17 cellular contexts compared by ENCODE assay signal in the genomic region with DNA sequence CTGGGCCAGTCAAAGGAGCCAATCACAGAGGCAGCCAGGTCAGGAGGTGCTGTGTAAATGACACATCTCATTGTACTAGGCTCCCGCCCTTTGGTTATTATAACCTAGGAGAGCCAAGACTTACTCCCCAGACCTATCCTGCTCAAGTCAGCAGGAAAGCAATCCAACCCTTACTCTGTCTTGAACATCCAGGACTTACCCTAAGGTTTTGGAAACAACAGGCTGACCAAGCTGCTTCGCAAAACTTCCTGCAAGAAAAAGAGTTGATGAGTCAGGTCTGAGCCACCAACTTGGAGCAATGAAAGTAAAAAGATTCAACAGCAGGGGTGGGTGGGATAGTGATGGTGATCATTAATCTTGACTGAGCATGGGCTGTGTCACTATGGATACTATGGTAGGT.
DNase-seq lines count a peak whose midpoint lies in the region; ATAC-seq, FAIRE-seq and TF ChIP-seq lines count a peak whose summit lies in the region.
"Had no signal": no experiment of that assay in that cellular context is flagged by ENCODE, and none has a peak within 500 bp of the region (broad histone marks: within the 10 kb centered on the region; RNA-seq: fewer than 3 reads in every experiment).

No MANE protein-coding gene starts in this region.

- no peak for TF ChIP-seq CTCF in AG10803 (conservative IDR thresholded peaks at IDR 0.05; ENCODE audit: low read length)
- TF ChIP-seq CTCF in choroid plexus epithelial cell (conservative IDR thresholded peaks at IDR 0.05; ENCODE audit: low read depth, low read length), result no peak

- ATAC-seq in left lobe of liver, result no peak
- ATAC-seq: effector memory CD8-positive, alpha-beta T cell had no signal

- no peak for FAIRE-seq in frontal cortex (lab: Jason Lieb, UNC)

- no peak overlapping the region for H3K4me3 ChIP-seq in AG10803 (ENCODE audit: low read length)
- no peak overlapping the region for H3K4me3 ChIP-seq in choroid plexus epithelial cell (ENCODE audit: low read depth, low read length)
- H3K4me3 ChIP-seq: upper lobe of left lung had no signal

- peak; percentile 70 for DNase-seq in AG10803 (ENCODE audit: low read depth)
- DNase-seq in NCI-H226, result peak; percentile 52
- peak; percentile 63 for DNase-seq in choroid plexus epithelial cell (ENCODE audit: low read depth)
- peak; percentile 16 for DNase-seq in left lobe of liver (ENCODE audit: low spot score)
- DNase-seq in activated T-cell treated with anti-CD3 and anti-CD28 coated beads, Interleukin-2, amount 50 U/mL, for 1 hour, result no peak
- DNase-seq in stimulated activated CD4-positive, alpha-beta T cell treated with anti-CD3 and anti-CD28 coated beads, Interleukin-15, amount 100 ng/mL, for 24 hours, result no peak
- DNase-seq in frontal cortex (ENCODE audit: low spot score in 2 of 2), result no peak
- DNase-seq in activated CD4-positive, alpha-beta T cell treated with anti-CD3 and anti-CD28 coated beads for 1 hour, result no peak
- DNase-seq: activated CD4-positive, CD25-positive, alpha-beta regulatory T cell treated with anti-CD3 and anti-CD28 coated beads, Interleukin-2, amount 50 U/mL, for 72 hours; activated T-cell treated with anti-CD3 and anti-CD28 coated beads for 4 hours; DMS79 treated with DMSO at 0.1 percent for 48 hours; effector memory CD8-positive, alpha-beta T cell; mesendoderm; NCI-H2107; NK-92 treated with Interleukin-12 subunit alpha and Interleukin-12 subunit beta, amount 100 ng/mL, for 24 hours; occipital lobe had no signal

Comparison
In these comparisons a context has a peak if more than half of its experiments do, and no peak if none do; other contexts are left out.
1. DNase-seq: peak in AG10803 (single experiment), NCI-H226 (single experiment), choroid plexus epithelial cell (single experiment) and left lobe of liver (single experiment); none in activated T-cell treated with anti-CD3 and anti-CD28 coated beads, Interleukin-2, amount 50 U/mL, for 1 hour (single experiment), stimulated activated CD4-positive, alpha-beta T cell treated with anti-CD3 and anti-CD28 coated beads, Interleukin-15, amount 100 ng/mL, for 24 hours (single experiment), frontal cortex (0 of 2) and activated CD4-positive, alpha-beta T cell treated with anti-CD3 and anti-CD28 coated beads for 1 hour (single experiment).